ENCODE assay signal across 23 cellular contexts in the genomic region with DNA sequence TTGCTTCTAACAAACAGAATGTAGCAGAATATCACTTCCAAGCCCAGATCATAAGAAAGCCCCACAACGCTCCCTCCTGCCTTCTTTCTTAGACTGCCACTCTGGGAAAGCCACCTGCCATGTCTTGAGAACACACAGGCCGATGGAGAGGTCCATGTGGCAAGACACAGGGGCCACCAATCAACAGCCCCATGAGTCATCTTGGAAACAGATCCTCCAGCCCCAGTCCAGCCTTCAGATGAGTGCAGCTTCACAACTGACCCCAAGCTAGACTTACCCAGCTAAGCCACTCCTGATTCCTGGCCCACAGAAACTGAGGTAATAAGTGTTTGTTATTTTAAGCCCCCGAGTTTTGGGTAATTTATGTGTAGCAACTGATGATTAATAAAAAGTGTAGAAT. TPM values are rescaled to one million over a fixed set of nuclear protein-coding genes. Genes with fewer than 3 reads are reported as not detected.
"Had no signal": no experiment of that assay in that cellular context is flagged by ENCODE, and none has a peak within 500 bp of the region (broad histone marks: within the 10 kb centered on the region; RNA-seq: fewer than 3 reads in every experiment).

No MANE protein-coding gene starts in this region.

- DNase-seq: activated CD4-positive, alpha-beta memory T cell treated with anti-CD3 and anti-CD28 coated beads for 36 hours; activated CD4-positive, alpha-beta T cell treated with anti-CD3 and anti-CD28 coated beads for 36 hours; activated gamma-delta T cell treated with Interleukin-2 at 50 U/mL for 16 hours; activated T-cell treated with anti-CD3 and anti-CD28 coated beads, Interleukin-2, amount 50 U/mL, for 48 hours; aorta; brain microvascular endothelial cell; colonic mucosa; foreskin melanocyte; glutamatergic neuron; hypothalamus; islet precursor cell; left colon; nucleus accumbens; retina; stimulated activated CD4-positive, alpha-beta T cell treated with anti-CD3 and anti-CD28 coated beads, Interleukin-2, amount 100 ng/mL, for 24 hours; stimulated activated naive CD8-positive, alpha-beta T cell treated with anti-CD3 and anti-CD28 coated beads, Interleukin-15, amount 100 ng/mL, for 72 hours; trophoblast cell had no signal

- H3K4me3 ChIP-seq: colonic mucosa, lung, suprapubic skin had no signal

- ATAC-seq: activated CD4-positive, alpha-beta T cell treated with anti-CD3 and anti-CD28 coated beads for 36 hours; left colon; stimulated activated naive CD8-positive, alpha-beta T cell treated with anti-CD3 and anti-CD28 coated beads, Interleukin-15, amount 100 ng/mL, for 72 hours; WTC11 had no signal

- H3K4me1 ChIP-seq: colonic mucosa, suprapubic skin had no signal

- H3K27ac ChIP-seq: brain microvascular endothelial cell, colonic mucosa, suprapubic skin had no signal

- H3K9me3 Mint-ChIP-seq: activated CD4-positive, alpha-beta memory T cell treated with anti-CD3 and anti-CD28 coated beads for 36 hours; central memory CD8-positive, alpha-beta T cell had no signal

- H3K4me1 Mint-ChIP-seq: WTC11 had no signal

- H3K4me3 Mint-ChIP-seq: activated CD4-positive, alpha-beta memory T cell treated with anti-CD3 and anti-CD28 coated beads for 36 hours; activated CD4-positive, alpha-beta T cell treated with anti-CD3 and anti-CD28 coated beads for 36 hours; central memory CD8-positive, alpha-beta T cell; mesothelial cell of epicardium; nephron; stimulated activated naive CD8-positive, alpha-beta T cell treated with anti-CD3 and anti-CD28 coated beads, Interleukin-15, amount 100 ng/mL, for 72 hours; WTC11 had no signal

- H3K27me3 Mint-ChIP-seq: activated CD4-positive, alpha-beta memory T cell treated with anti-CD3 and anti-CD28 coated beads for 36 hours; activated CD4-positive, alpha-beta T cell treated with anti-CD3 and anti-CD28 coated beads for 36 hours; central memory CD8-positive, alpha-beta T cell; stimulated activated naive CD8-positive, alpha-beta T cell treated with anti-CD3 and anti-CD28 coated beads, Interleukin-15, amount 100 ng/mL, for 72 hours had no signal

- H3K27ac Mint-ChIP-seq: activated CD4-positive, alpha-beta memory T cell treated with anti-CD3 and anti-CD28 coated beads for 36 hours; activated CD4-positive, alpha-beta T cell treated with anti-CD3 and anti-CD28 coated beads for 36 hours; mesothelial cell of epicardium; nephron; WTC11 had no signal

- H3K27me3 ChIP-seq: brain microvascular endothelial cell, colonic mucosa, suprapubic skin had no signal

RNA-seq across cellular contexts. Expression of a gene that starts 39.7 kb away (rescaled TPM):
- total RNA-seq: activated CD4-positive, alpha-beta memory T cell treated with anti-CD3 and anti-CD28 coated beads for 36 hours; activated CD4-positive, alpha-beta T cell treated with anti-CD3 and anti-CD28 coated beads for 36 hours had no signal

RNA-seq across cellular contexts. Expression of a gene that starts 54.0 kb away (rescaled TPM):
- total RNA-seq: activated CD4-positive, alpha-beta memory T cell treated with anti-CD3 and anti-CD28 coated beads for 36 hours; activated CD4-positive, alpha-beta T cell treated with anti-CD3 and anti-CD28 coated beads for 36 hours had no signal
